ENCODE assay signal across 29 cellular contexts in the genomic region with DNA sequence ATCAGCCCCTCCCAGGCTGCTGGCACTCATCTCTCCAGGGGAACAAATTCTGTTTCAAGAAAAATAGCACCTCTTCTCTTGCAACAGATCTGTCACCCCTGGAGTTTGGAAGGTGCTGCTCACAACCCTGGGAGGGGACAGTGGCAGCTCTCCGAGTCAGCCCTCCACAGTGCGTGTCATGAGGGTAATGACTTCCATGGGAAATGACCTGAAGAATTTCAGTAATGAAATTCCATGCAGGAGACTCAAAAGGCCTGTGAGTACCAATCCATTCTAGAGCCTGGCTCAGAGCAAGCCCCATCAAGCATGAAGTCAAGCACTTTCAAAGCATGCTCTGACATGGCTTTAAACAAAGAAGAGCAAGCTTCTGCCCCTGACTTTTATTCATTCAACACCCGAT.
"Had no signal": no experiment of that assay in that cellular context is flagged by ENCODE, and none has a peak within 500 bp of the region (broad histone marks: within the 10 kb centered on the region; RNA-seq: fewer than 3 reads in every experiment).

No MANE protein-coding gene starts in this region.

- H3K9me3 ChIP-seq: pancreas, prostate gland, right lobe of liver, thoracic aorta had no signal

- H3K4me3 ChIP-seq: dorsolateral prefrontal cortex, esophagus squamous epithelium, lung, pancreas, prostate gland, right lobe of liver, spleen, thoracic aorta had no signal

- ATAC-seq: left colon; left ventricle myocardium superior; pancreas; right lobe of liver; stimulated activated naive B cell treated with anti-CD40 and anti-IgM and Interleukin-4, amounts not matched to agents 10 μg/mL and 1 μg/mL and 100 μg/mL, for 72 hours; stimulated activated naive CD8-positive, alpha-beta T cell treated with anti-CD3 and anti-CD28 coated beads, Interleukin-15, amount 100 ng/mL, for 72 hours had no signal

- H3K27ac ChIP-seq: dorsolateral prefrontal cortex, epithelial cell of prostate, esophagus squamous epithelium, pancreas, prostate gland, right lobe of liver, spleen, thoracic aorta had no signal

- H3K27ac Mint-ChIP-seq: immature natural killer cell; naive B cell; nephron; stimulated activated naive B cell treated with anti-CD40 and anti-IgM and Interleukin-4, amounts not matched to agents 10 μg/mL and 1 μg/mL and 100 μg/mL, for 72 hours; stimulated activated naive CD8-positive, alpha-beta T cell treated with anti-CD3 and anti-CD28 coated beads, Interleukin-15, amount 100 ng/mL, for 72 hours had no signal

- FAIRE-seq: endometrium, kidney, pancreas, urothelium cell line had no signal

- H3K4me1 ChIP-seq: pancreas, prostate gland, right lobe of liver, spleen had no signal

- H3K27me3 ChIP-seq: dorsolateral prefrontal cortex, esophagus squamous epithelium, pancreas, right lobe of liver had no signal

- H3K4me1 Mint-ChIP-seq: immature natural killer cell; naive B cell; stimulated activated naive B cell treated with anti-CD40 and anti-IgM and Interleukin-4, amounts not matched to agents 10 μg/mL and 1 μg/mL and 100 μg/mL, for 72 hours; stimulated activated naive CD8-positive, alpha-beta T cell treated with anti-CD3 and anti-CD28 coated beads, Interleukin-15, amount 100 ng/mL, for 72 hours had no signal

- H3K36me3 ChIP-seq: esophagus squamous epithelium, pancreas, prostate gland, right lobe of liver, spleen, thoracic aorta had no signal

- DNase-seq: cortex of kidney; dorsolateral prefrontal cortex; effector CD8-positive, alpha-beta T cell; esophagus squamous epithelium; foreskin fibroblast; immature natural killer cell; kidney; left colon; left ventricle myocardium superior; mesenchymal stem cell; naive B cell; occipital lobe; pancreas; retina; right lobe of liver; spleen; stimulated activated CD4-positive, alpha-beta T cell treated with anti-CD3 and anti-CD28 coated beads, Interleukin-15, amount 100 ng/mL, for 24 hours; stimulated activated CD4-positive, alpha-beta T cell treated with anti-CD3 and anti-CD28 coated beads, Interleukin-1b, Interleukin-23, amount 100 ng/mL, for 48 hours; stimulated activated CD4-positive, alpha-beta T cell treated with anti-CD3 and anti-CD28 coated beads, Interleukin-4, amount 100 ng/mL, for 24 hours; stimulated activated naive B cell treated with anti-CD40 and anti-IgM and Interleukin-4, amounts not matched to agents 10 μg/mL and 1 μg/mL and 100 μg/mL, for 72 hours; stimulated activated naive CD8-positive, alpha-beta T cell treated with anti-CD3 and anti-CD28 coated beads, Interleukin-15, amount 100 ng/mL, for 72 hours; trophoblast cell had no signal

- H3K4me3 Mint-ChIP-seq: immature natural killer cell; naive B cell; nephron; stimulated activated naive B cell treated with anti-CD40 and anti-IgM and Interleukin-4, amounts not matched to agents 10 μg/mL and 1 μg/mL and 100 μg/mL, for 72 hours; stimulated activated naive CD8-positive, alpha-beta T cell treated with anti-CD3 and anti-CD28 coated beads, Interleukin-15, amount 100 ng/mL, for 72 hours had no signal

- H3K36me3 Mint-ChIP-seq: immature natural killer cell; naive B cell; stimulated activated naive B cell treated with anti-CD40 and anti-IgM and Interleukin-4, amounts not matched to agents 10 μg/mL and 1 μg/mL and 100 μg/mL, for 72 hours had no signal
